In the genomic region with DNA sequence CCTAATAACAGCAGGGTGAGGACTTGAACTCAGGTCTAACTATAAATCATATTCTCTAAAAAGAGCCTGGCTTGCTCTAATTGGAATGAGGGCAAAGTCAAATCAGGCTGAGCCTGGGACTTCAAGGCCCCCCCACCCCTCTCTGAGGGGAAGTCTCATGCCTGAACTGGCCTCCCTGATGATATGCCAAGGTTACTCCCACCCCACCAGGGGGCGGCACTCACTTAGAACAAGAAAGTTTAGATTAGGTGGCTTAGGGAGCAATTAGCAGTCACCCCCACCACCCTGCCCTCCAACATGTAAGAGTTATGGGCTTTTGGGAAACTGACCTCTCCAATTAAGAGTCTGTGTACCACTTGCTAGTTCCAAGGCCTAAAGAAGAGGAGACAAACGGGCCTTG, we compare ENCODE assay signal across 1 cellular context.
A peak's percentile ranks its signal among the peaks of the same experiment; 100 is the strongest.
TF ChIP-seq lines count a peak whose summit lies in the region.

No MANE protein-coding gene starts in this region.

TF ChIP-seq in HEK293, 187 proteins besides CTCF, POLR2A, EP300 and RAD21:
- 0 out of 2 replicates have a peak, but pooled peaks have one; percentile 8 for TF ChIP-seq PRDM1 (tag by site-specific recombination; IDR thresholded peaks at IDR 0.05)
- TF ChIP-seq, protein P1, sequence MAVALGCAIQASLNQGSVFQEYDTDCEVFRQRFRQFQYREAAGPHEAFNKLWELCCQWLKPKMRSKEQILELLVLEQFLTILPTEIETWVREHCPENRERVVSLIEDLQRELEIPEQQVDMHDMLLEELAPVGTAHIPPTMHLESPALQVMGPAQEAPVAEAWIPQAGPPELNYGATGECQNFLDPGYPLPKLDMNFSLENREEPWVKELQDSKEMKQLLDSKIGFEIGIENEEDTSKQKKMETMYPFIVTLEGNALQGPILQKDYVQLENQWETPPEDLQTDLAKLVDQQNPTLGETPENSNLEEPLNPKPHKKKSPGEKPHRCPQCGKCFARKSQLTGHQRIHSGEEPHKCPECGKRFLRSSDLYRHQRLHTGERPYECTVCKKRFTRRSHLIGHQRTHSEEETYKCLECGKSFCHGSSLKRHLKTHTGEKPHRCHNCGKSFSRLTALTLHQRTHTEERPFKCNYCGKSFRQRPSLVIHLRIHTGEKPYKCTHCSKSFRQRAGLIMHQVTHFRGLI (tag by site-specific recombination; IDR thresholded peaks at IDR 0.05), result no peak
- TF ChIP-seq GLI4 (tag by site-specific recombination; IDR thresholded peaks at IDR 0.05), result no peak
- peak; percentile 43 for TF ChIP-seq ZNF654 (tag by site-specific recombination; IDR thresholded peaks at IDR 0.05; ENCODE audit: low read depth)
- 0 out of 2 replicates have a peak, but pooled peaks have one; percentile 15 for TF ChIP-seq SP7 (tag by site-specific recombination; IDR thresholded peaks at IDR 0.05)
- TF ChIP-seq ZBTB48 (tag by site-specific recombination; IDR thresholded peaks at IDR 0.05), result no peak
- no peak for TF ChIP-seq ZNF501 (tag by site-specific recombination; IDR thresholded peaks at IDR 0.05)
- no peak for TF ChIP-seq MZF1 (tag by site-specific recombination; IDR thresholded peaks at IDR 0.05; ENCODE audit: borderline replicate concordance)
- TF ChIP-seq GLIS1 (tag by site-specific recombination; IDR thresholded peaks at IDR 0.05), result peak; percentile 14; the same call in 1 of the 2 replicates
- no peak for TF ChIP-seq ZNF239 (tag by site-specific recombination; IDR thresholded peaks at IDR 0.05)
- no peak for TF ChIP-seq FEZF1 (tag by site-specific recombination; IDR thresholded peaks at IDR 0.05)
- no peak for TF ChIP-seq ZSCAN30 (tag by site-specific recombination; IDR thresholded peaks at IDR 0.05)
- peak; percentile 49 for TF ChIP-seq SP2 (tag by site-specific recombination; IDR thresholded peaks at IDR 0.05)
- peak; percentile 30; the same call in 1 of the 2 replicates for TF ChIP-seq TRIM28 (IDR thresholded peaks at IDR 0.05; ENCODE audit: borderline replicate concordance, low read length)
- TF ChIP-seq, protein P2, sequence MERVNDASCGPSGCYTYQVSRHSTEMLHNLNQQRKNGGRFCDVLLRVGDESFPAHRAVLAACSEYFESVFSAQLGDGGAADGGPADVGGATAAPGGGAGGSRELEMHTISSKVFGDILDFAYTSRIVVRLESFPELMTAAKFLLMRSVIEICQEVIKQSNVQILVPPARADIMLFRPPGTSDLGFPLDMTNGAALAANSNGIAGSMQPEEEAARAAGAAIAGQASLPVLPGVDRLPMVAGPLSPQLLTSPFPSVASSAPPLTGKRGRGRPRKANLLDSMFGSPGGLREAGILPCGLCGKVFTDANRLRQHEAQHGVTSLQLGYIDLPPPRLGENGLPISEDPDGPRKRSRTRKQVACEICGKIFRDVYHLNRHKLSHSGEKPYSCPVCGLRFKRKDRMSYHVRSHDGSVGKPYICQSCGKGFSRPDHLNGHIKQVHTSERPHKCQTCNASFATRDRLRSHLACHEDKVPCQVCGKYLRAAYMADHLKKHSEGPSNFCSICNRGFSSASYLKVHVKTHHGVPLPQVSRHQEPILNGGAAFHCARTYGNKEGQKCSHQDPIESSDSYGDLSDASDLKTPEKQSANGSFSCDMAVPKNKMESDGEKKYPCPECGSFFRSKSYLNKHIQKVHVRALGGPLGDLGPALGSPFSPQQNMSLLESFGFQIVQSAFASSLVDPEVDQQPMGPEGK (tag by site-specific recombination; IDR thresholded peaks at IDR 0.05), result 0 out of 2 replicates have a peak, but pooled peaks have one; percentile 26
- 0 out of 2 replicates have a peak, but pooled peaks have one; percentile 22 for TF ChIP-seq ZNF2 (tag by site-specific recombination; IDR thresholded peaks at IDR 0.05)
- no peak for TF ChIP-seq ZNF132 (tag by site-specific recombination; IDR thresholded peaks at IDR 0.05; ENCODE audit: borderline replicate concordance)
- TF ChIP-seq, protein P3, sequence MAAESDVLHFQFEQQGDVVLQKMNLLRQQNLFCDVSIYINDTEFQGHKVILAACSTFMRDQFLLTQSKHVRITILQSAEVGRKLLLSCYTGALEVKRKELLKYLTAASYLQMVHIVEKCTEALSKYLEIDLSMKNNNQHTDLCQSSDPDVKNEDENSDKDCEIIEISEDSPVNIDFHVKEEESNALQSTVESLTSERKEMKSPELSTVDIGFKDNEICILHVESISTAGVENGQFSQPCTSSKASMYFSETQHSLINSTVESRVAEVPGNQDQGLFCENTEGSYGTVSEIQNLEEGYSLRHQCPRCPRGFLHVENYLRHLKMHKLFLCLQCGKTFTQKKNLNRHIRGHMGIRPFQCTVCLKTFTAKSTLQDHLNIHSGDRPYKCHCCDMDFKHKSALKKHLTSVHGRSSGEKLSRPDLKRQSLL (tag by site-specific recombination; IDR thresholded peaks at IDR 0.05), result no peak
- TF ChIP-seq, protein P4, sequence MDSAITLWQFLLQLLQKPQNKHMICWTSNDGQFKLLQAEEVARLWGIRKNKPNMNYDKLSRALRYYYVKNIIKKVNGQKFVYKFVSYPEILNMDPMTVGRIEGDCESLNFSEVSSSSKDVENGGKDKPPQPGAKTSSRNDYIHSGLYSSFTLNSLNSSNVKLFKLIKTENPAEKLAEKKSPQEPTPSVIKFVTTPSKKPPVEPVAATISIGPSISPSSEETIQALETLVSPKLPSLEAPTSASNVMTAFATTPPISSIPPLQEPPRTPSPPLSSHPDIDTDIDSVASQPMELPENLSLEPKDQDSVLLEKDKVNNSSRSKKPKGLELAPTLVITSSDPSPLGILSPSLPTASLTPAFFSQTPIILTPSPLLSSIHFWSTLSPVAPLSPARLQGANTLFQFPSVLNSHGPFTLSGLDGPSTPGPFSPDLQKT (IDR thresholded peaks at IDR 0.05; ENCODE audit: borderline replicate concordance, low read depth, low read length), result no peak
- TF ChIP-seq ZNF423 (tag by site-specific recombination; IDR thresholded peaks at IDR 0.05), result 0 out of 2 replicates have a peak, but pooled peaks have one; percentile 22
- no peak for TF ChIP-seq MEIS1 (CRISPR knock-in tag; IDR thresholded peaks at IDR 0.05; ENCODE audit: borderline replicate concordance)
- no peak for TF ChIP-seq BCL11B (tag by site-specific recombination; IDR thresholded peaks at IDR 0.05; ENCODE audit: low read depth)
- 0 out of 2 replicates have a peak, but pooled peaks have one; percentile 29 for TF ChIP-seq ZBTB17 (tag by site-specific recombination; IDR thresholded peaks at IDR 0.05)
- no peak for TF ChIP-seq ZNF404 (tag by site-specific recombination; IDR thresholded peaks at IDR 0.05)
- no peak for TF ChIP-seq ZNF184 (tag by site-specific recombination; IDR thresholded peaks at IDR 0.05)
